Comparison of ENCODE assay signal across 1 cellular context in genomic region chr19:45885556-45886426, GRCh38.
A peak's percentile ranks its signal among the peaks of the same experiment; 100 is the strongest.
TF ChIP-seq lines count a peak whose summit lies in the region.

IRF2BP1 (minus strand) TSS chr19:45886141; CDS start chr19:45885774, 367 bp downstream.

TF ChIP-seq in H1, 55 proteins besides CTCF, POLR2A, EP300 and RAD21:
- no peak for TF ChIP-seq TCF12 (IDR thresholded peaks at IDR 0.05; ENCODE audit: low read depth, low read length)
- TF ChIP-seq ATF2 (IDR thresholded peaks at IDR 0.05; ENCODE audit: low read length): no peak
- TF ChIP-seq E2F6 (IDR thresholded peaks at IDR 0.05): peak; percentile 76
- TF ChIP-seq NRF1 (IDR thresholded peaks at IDR 0.05; ENCODE audit: low read depth, low read length): no peak
- TF ChIP-seq CREB1 (IDR thresholded peaks at IDR 0.05): peak; percentile 14; the same call in 1 of the 2 replicates
- TF ChIP-seq MAX (IDR thresholded peaks at IDR 0.05): peak; percentile 38; the same call in 1 of the 2 replicates
- TF ChIP-seq CEBPB (IDR thresholded peaks at IDR 0.05; ENCODE audit: low read depth, low read length): peak; percentile 94
- TF ChIP-seq HDAC6 (IDR thresholded peaks at IDR 0.05; ENCODE audit: low read depth, low read length): no peak
- peak; percentile 32; the same call in 1 of the 2 replicates for TF ChIP-seq TBP (IDR thresholded peaks at IDR 0.05; ENCODE audit: low read depth, low read length)
- TF ChIP-seq SIN3A (conservative IDR thresholded peaks at IDR 0.05 in 1 of 2, IDR thresholded peaks at IDR 0.05 in 1 of 2; ENCODE audit: low read depth in 1 of 2, low read length in 2 of 2): peak; percentile 15 to 41; a peak in 2 of 4 replicates
- TF ChIP-seq KDM4A (IDR thresholded peaks at IDR 0.05; ENCODE audit: low read depth, low read length, severe bottlenecking): peak; percentile 46
- TF ChIP-seq PHF8 (conservative IDR thresholded peaks at IDR 0.05; ENCODE audit: low read depth, low read length): peak; percentile 55; the same call in 1 of the 2 replicates
- peak; percentile 61 for TF ChIP-seq SIX5 (IDR thresholded peaks at IDR 0.05; ENCODE audit: low read depth, low read length)
- peak; percentile 46 for TF ChIP-seq RNF2 (IDR thresholded peaks at IDR 0.05; ENCODE audit: borderline replicate concordance, low read depth, low read length, missing control alignments, poor library complexity, severe bottlenecking)
- TF ChIP-seq TAF1 (IDR thresholded peaks at IDR 0.05; ENCODE audit: low read depth, low read length): peak; percentile 75
- TF ChIP-seq TAF7 (optimal IDR thresholded peaks at IDR 0.05; ENCODE audit: borderline replicate concordance, low read depth, low read length): peak; percentile 47
